2 cellular contexts compared by ENCODE assay signal in the genomic region with DNA sequence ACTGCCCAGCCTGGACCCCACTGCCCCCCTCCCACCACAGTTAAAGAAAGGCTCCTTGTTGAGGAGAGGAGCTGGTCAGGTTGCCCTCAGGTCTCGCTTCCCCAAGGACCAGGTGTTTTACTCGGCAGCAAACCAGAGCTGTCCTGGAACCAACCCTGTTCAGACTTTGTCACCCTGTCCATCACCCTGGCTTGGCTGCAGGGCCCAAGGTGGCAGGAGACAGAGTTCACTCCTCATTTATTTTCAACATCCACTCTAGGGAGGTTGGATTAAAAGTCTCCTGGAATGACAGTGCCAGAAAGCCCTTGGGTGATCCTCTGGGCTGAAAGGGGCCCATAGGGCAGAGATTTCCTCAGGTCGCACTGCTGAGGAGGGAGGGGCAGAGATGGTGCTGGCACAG.
TF ChIP-seq lines count a peak whose summit lies in the region.

No MANE protein-coding gene starts in this region.

TF ChIP-seq in A549, 52 proteins besides CTCF, POLR2A, EP300 and RAD21:
- TF ChIP-seq CHD2 (IDR thresholded peaks at IDR 0.05; ENCODE audit: low read length, partially characterized antibody) (no peak), KDM1A (IDR thresholded peaks at IDR 0.05; ENCODE audit: low read depth) (no peak), CHD4 (IDR thresholded peaks at IDR 0.05; ENCODE audit: borderline replicate concordance) (no peak), SREBF2 (IDR thresholded peaks at IDR 0.05) (no peak), ZFP36 (IDR thresholded peaks at IDR 0.05; ENCODE audit: borderline replicate concordance, partially characterized antibody) (no peak), CEBPB (IDR thresholded peaks at IDR 0.05) (no peak), RARB (CRISPR knock-in tag; IDR thresholded peaks at IDR 0.05) (no peak), ZC3H11A (IDR thresholded peaks at IDR 0.05) (no peak), EHMT2 (IDR thresholded peaks at IDR 0.05; ENCODE audit: low read depth) (no peak), TP53 (CRISPR knock-in tag; IDR thresholded peaks at IDR 0.05) (no peak), NFE2L2 (conservative IDR thresholded peaks at IDR 0.05; ENCODE audit: low read length) (no peak), FOSB (CRISPR knock-in tag; IDR thresholded peaks at IDR 0.05) (no peak), PHF8 (IDR thresholded peaks at IDR 0.05; ENCODE audit: borderline replicate concordance, low read depth) (no peak)
- TF ChIP-seq, protein P1, sequence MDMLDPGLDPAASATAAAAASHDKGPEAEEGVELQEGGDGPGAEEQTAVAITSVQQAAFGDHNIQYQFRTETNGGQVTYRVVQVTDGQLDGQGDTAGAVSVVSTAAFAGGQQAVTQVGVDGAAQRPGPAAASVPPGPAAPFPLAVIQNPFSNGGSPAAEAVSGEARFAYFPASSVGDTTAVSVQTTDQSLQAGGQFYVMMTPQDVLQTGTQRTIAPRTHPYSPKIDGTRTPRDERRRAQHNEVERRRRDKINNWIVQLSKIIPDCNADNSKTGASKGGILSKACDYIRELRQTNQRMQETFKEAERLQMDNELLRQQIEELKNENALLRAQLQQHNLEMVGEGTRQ (IDR thresholded peaks at IDR 0.05), result no peak
- TF ChIP-seq, protein P2, sequence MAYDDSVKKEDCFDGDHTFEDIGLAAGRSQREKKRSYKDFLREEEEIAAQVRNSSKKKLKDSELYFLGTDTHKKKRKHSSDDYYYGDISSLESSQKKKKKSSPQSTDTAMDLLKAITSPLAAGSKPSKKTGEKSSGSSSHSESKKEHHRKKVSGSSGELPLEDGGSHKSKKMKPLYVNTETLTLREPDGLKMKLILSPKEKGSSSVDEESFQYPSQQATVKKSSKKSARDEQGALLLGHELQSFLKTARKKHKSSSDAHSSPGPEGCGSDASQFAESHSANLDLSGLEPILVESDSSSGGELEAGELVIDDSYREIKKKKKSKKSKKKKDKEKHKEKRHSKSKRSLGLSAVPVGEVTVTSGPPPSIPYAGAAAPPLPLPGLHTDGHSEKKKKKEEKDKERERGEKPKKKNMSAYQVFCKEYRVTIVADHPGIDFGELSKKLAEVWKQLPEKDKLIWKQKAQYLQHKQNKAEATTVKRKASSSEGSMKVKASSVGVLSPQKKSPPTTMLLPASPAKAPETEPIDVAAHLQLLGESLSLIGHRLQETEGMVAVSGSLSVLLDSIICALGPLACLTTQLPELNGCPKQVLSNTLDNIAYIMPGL (CRISPR knock-in tag; IDR thresholded peaks at IDR 0.05; ENCODE audit: borderline replicate concordance), result no peak

TF ChIP-seq in H1, 55 proteins besides CTCF, POLR2A, EP300 and RAD21:
- TF ChIP-seq, protein P3, sequence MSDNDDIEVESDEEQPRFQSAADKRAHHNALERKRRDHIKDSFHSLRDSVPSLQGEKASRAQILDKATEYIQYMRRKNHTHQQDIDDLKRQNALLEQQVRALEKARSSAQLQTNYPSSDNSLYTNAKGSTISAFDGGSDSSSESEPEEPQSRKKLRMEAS (IDR thresholded peaks at IDR 0.05), result no peak
- TF ChIP-seq GABPA (IDR thresholded peaks at IDR 0.05; ENCODE audit: borderline replicate concordance, insufficient read depth, low read length), result no peak
- TF ChIP-seq TEAD4 (IDR thresholded peaks at IDR 0.05; ENCODE audit: low read depth, low read length), result no peak
- TF ChIP-seq SAP30 (IDR thresholded peaks at IDR 0.05; ENCODE audit: insufficient read depth, insufficient replicate concordance, low read length), result no peak
- TF ChIP-seq PHF8 (conservative IDR thresholded peaks at IDR 0.05; ENCODE audit: low read depth, low read length), result no peak
- TF ChIP-seq FOSL1 (IDR thresholded peaks at IDR 0.05; ENCODE audit: insufficient read depth, low read depth, low read length), result no peak
- no peak for TF ChIP-seq RNF2 (IDR thresholded peaks at IDR 0.05; ENCODE audit: borderline replicate concordance, low read depth, low read length, missing control alignments, poor library complexity, severe bottlenecking)
- TF ChIP-seq BRCA1 (IDR thresholded peaks at IDR 0.05; ENCODE audit: low read depth, low read length), result no peak
- TF ChIP-seq, protein P4, sequence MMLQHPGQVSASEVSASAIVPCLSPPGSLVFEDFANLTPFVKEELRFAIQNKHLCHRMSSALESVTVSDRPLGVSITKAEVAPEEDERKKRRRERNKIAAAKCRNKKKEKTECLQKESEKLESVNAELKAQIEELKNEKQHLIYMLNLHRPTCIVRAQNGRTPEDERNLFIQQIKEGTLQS (IDR thresholded peaks at IDR 0.05; ENCODE audit: insufficient read depth, low read depth, low read length), result no peak
- TF ChIP-seq ZNF274 (IDR thresholded peaks at IDR 0.05; ENCODE audit: borderline replicate concordance, extremely low read depth, low read length), result no peak
- TF ChIP-seq BCL11A (IDR thresholded peaks at IDR 0.05; ENCODE audit: low read depth in 2 of 2, low read length in 2 of 2), result no peak
- TF ChIP-seq SP1 (IDR thresholded peaks at IDR 0.05; ENCODE audit: low read depth, low read length), result no peak
- no peak for TF ChIP-seq SIX5 (IDR thresholded peaks at IDR 0.05; ENCODE audit: low read depth, low read length)
TF ChIP-seq in H1: peak in this region for 0.
